In the genomic region with DNA sequence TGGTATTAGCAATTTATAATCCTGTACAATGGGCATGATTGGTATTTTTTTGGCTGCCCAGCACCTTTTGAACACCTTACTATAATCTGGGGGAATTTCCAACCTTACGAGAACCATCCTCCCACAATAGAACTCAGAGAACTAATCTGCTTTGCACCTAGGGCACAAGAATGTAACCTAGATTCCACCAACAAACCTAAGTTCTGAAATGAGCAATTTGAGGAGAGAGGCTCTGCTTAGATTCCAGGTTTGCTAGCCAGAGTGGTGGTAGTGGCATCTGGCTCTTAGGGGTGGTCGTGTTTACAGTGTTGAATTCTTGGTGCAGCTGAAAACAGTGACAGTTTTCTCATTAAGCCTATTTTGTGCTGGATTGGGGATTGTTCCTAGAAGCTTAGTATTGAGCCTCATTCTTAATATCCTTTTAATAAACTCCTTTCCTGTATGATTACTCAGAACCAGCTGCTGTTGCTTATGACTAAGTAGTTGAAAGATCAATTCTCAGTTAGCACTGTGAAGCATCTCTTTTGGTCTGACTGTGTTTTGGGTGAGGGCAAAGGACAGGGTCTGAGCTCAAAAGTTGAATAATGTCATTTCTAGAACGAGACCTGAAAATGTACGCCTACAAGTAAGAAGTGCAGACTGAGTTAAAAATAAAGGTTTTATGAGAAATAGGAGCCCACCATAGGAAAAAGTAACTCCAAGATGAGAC, we compare ENCODE assay signal across 11 cellular contexts.
DNase-seq lines count a peak whose midpoint lies in the region; ATAC-seq, FAIRE-seq and TF ChIP-seq lines count a peak whose summit lies in the region.
"Had no signal": no experiment of that assay in that cellular context is flagged by ENCODE, and none has a peak within 500 bp of the region (broad histone marks: within the 10 kb centered on the region; RNA-seq: fewer than 3 reads in every experiment).

No MANE protein-coding gene starts in this region.

- peak; percentile 80 for ATAC-seq in GM18907 (IDR thresholded peaks at IDR 0.05; ENCODE audit: unreplicated experiment)
- ATAC-seq in HG02852 (IDR thresholded peaks at IDR 0.05; ENCODE audit: unreplicated experiment): peak; percentile 88
- ATAC-seq: Panc1 had no signal

- H3K4me3 Mint-ChIP-seq in T-helper 2 cell treated with Interferon-gamma antibody and Interleukin-4, amounts not matched to agents 5 μg/mL and 100 μg/mL, for 36 hours: no peak overlapping the region
- no peak overlapping the region for H3K4me3 Mint-ChIP-seq in HFFc6

- peaks cover 14% of the 10 kb centered on the region for H3K36me3 Mint-ChIP-seq in T-helper 2 cell treated with Interferon-gamma antibody and Interleukin-4, amounts not matched to agents 5 μg/mL and 100 μg/mL, for 36 hours (ENCODE audit: low read depth)
- H3K36me3 Mint-ChIP-seq in HFFc6 (ENCODE audit: low read depth): peaks cover 20% of the 10 kb centered on the region

- peaks cover 10% of the 10 kb centered on the region for H3K4me1 Mint-ChIP-seq in T-helper 2 cell treated with Interferon-gamma antibody and Interleukin-4, amounts not matched to agents 5 μg/mL and 100 μg/mL, for 36 hours (ENCODE audit: low read depth)
- H3K4me1 Mint-ChIP-seq in HFFc6 (ENCODE audit: low read depth): peaks cover 47% of the 10 kb centered on the region

- H3K27me3 Mint-ChIP-seq in T-helper 2 cell treated with Interferon-gamma antibody and Interleukin-4, amounts not matched to agents 5 μg/mL and 100 μg/mL, for 36 hours (ENCODE audit: low read depth): no peaks in the 10 kb centered on the region
- no peaks in the 10 kb centered on the region for H3K27me3 Mint-ChIP-seq in HFFc6 (ENCODE audit: insufficient read depth)

- intact Hi-C loops in cardiac septum (cut with DNase I): no loop called here

- FAIRE-seq in HTR-8/SVneo (lab: Jason Lieb, UNC): no peak

- no peak overlapping the region for H3K27ac Mint-ChIP-seq in T-helper 2 cell treated with Interferon-gamma antibody and Interleukin-4, amounts not matched to agents 5 μg/mL and 100 μg/mL, for 36 hours
- H3K27ac Mint-ChIP-seq in HFFc6: no peak overlapping the region

- H3K9me3 Mint-ChIP-seq in T-helper 2 cell treated with Interferon-gamma antibody and Interleukin-4, amounts not matched to agents 5 μg/mL and 100 μg/mL, for 36 hours: peaks cover 14% of the 10 kb centered on the region
- peaks cover 8% of the 10 kb centered on the region for H3K9me3 Mint-ChIP-seq in HFFc6

- no peak overlapping the region for H3K4me3 ChIP-seq in AG10803 (ENCODE audit: low read length)

- DNase-seq in AG10803 (ENCODE audit: low read depth) (peak; percentile 15), HTR-8/SVneo (ENCODE audit: insufficient read length, low spot score) (no peak), cardiac septum (ENCODE audit: low spot score) (no peak), HFFc6 (no peak)
- DNase-seq in T-helper 2 cell treated with Interferon-gamma antibody and Interleukin-4, amounts not matched to agents 5 μg/mL and 100 μg/mL, for 36 hours (ENCODE audit: low spot score): peak; percentile 40
- no peak for DNase-seq in activated CD8-positive, alpha-beta memory T cell treated with anti-CD3 and anti-CD28 coated beads, Interleukin-2, amount 50 U/mL, for 4 hours
- DNase-seq: activated naive CD4-positive, alpha-beta T cell treated with anti-CD3 and anti-CD28 coated beads, Interleukin-2, amount 50 U/mL, for 16 hours; Caco-2 had no signal

- no peak for TF ChIP-seq CTCF in AG10803 (conservative IDR thresholded peaks at IDR 0.05; ENCODE audit: low read length)
- TF ChIP-seq CTCF in HFFc6 (IDR thresholded peaks at IDR 0.05): no peak

Comparison
In these comparisons a context has a peak if more than half of its experiments do, and no peak if none do; other contexts are left out.
1. DNase-seq: peak in AG10803 (single experiment) and T-helper 2 cell treated with Interferon-gamma antibody and Interleukin-4, amounts not matched to agents 5 μg/mL and 100 μg/mL, for 36 hours (single experiment); none in HTR-8/SVneo (single experiment), cardiac septum (single experiment), HFFc6 (single experiment) and activated CD8-positive, alpha-beta memory T cell treated with anti-CD3 and anti-CD28 coated beads, Interleukin-2, amount 50 U/mL, for 4 hours (single experiment).